Comparison of ENCODE assay signal across 8 cellular contexts in genomic region chr7:25259487-25260243, GRCh38. TPM values are rescaled to one million over a fixed set of nuclear protein-coding genes. Genes with fewer than 3 reads are reported as not detected.
DNase-seq lines count a peak whose midpoint lies in the region; ATAC-seq, FAIRE-seq and TF ChIP-seq lines count a peak whose summit lies in the region.

No MANE protein-coding gene starts in this region.

- no peak for TF ChIP-seq POLR2A in A549 (IDR thresholded peaks at IDR 0.05; ENCODE audit: low read length)

- H3K4me1 ChIP-seq in A549: no peaks in the 10 kb centered on the region

- no peak for TF ChIP-seq EP300 in A549 (IDR thresholded peaks at IDR 0.05)

- CTCF ChIA-PET in A549 (lab: Yijun Ruan, JAX): interaction anchor here (0.6 to 7.2 kb wide), 34 partner anchors 9 to 771 kb away, joined by 3 to 84 read pairs (median 4); no protein-coding TSS in a partner anchor

- ATAC-seq in A549 (peak; percentile 84 to 95), GM18511 (IDR thresholded peaks at IDR 0.05; ENCODE audit: unreplicated experiment) (peak; percentile 85), HG03521 (IDR thresholded peaks at IDR 0.05; ENCODE audit: unreplicated experiment) (peak; percentile 75)

- POLR2A ChIA-PET in A549 (lab: Yijun Ruan, JAX): no interaction called here

- WGBS in A549 (ENCODE audit: missing lambda C conversion rate): 21% methylated on average over 13 of the region's 13 CpGs

- TF ChIP-seq RAD21 in A549 (conservative IDR thresholded peaks at IDR 0.05 in 1 of 2, IDR thresholded peaks at IDR 0.05 in 1 of 2): peak; percentile 86 to 90

- TF ChIP-seq CTCF in A549 (IDR thresholded peaks at IDR 0.05): peak; percentile 88

- no peaks in the 10 kb centered on the region for H3K9me3 ChIP-seq in A549

- no peak overlapping the region for H3K4me3 ChIP-seq in A549

- FAIRE-seq in A549 (lab: Jason Lieb, UNC): peak; percentile 77

- H3K27ac ChIP-seq in A549: no peak overlapping the region

- H3K4me2 ChIP-seq in A549: peak overlapping the region; percentile 37

- peak; percentile 38 to 76 for DNase-seq in A549 (ENCODE audit: low read depth in 1 of 2, low spot score in 1 of 2)
- DNase-seq in NCI-H69 (lab: John Stamatoyannopoulos, UW): peak; percentile 80
- DNase-seq in activated CD4-positive, alpha-beta T cell treated with anti-CD3 and anti-CD28 coated beads, Interleukin-2, amount 50 U/mL, for 4 hours: peak; percentile 57 to 58
- peak; percentile 58 to 73 for DNase-seq in dermis microvascular lymphatic vessel endothelial cell (ENCODE audit: low read depth in 2 of 2)
- DNase-seq in lung microvascular endothelial cell (ENCODE audit: low read depth in 2 of 2): peak; percentile 71 to 81
- DNase-seq in stimulated activated CD8-positive, alpha-beta memory T cell treated with anti-CD3 and anti-CD28 coated beads, Interleukin-15, amount 100 ng/mL, for 1 hour (ENCODE audit: low read depth): peak; percentile 24

TF ChIP-seq in A549, 52 proteins besides CTCF, POLR2A, EP300 and RAD21:
- TF ChIP-seq REST (IDR thresholded peaks at IDR 0.05) (no peak), SMC3 (IDR thresholded peaks at IDR 0.05) (peak; percentile 86), HOXA7 (CRISPR knock-in tag; IDR thresholded peaks at IDR 0.05) (no peak), ELK1 (IDR thresholded peaks at IDR 0.05; ENCODE audit: low read depth, low read length) (no peak)
TF ChIP-seq in A549: peak in this region for 1.

RNA-seq across cellular contexts. Expression of gene NPVF, which starts 31.4 kb away (rescaled TPM):
- polyA plus RNA-seq in A549 (2011; rRNA removed) (not detected in 2 replicates), A549 (2017; fragmentation: RNase III; extraction: RNeasy Plus Mini Kit Qiagen cat#74134 plus additional on column Dnase treatment) (not detected in 3 replicates)
- polyA plus RNA-seq in A549 (2012; cell fraction: cytosol; rRNA removed): not detected in 2 replicates
- not detected in 2 replicates for polyA plus RNA-seq in A549 (2012; cell fraction: nucleus; rRNA removed)
- polyA minus RNA-seq in A549 (2011; rRNA and poly(A)+ RNA removed): not detected in 2 replicates
- total RNA-seq in dermis microvascular lymphatic vessel endothelial cell (not detected in 2 replicates), lung microvascular endothelial cell (not detected in 2 replicates)

Comparison
In these comparisons a context has a peak if more than half of its experiments do, and no peak if none do; other contexts are left out.
1. DNase-seq: peak in every context shown above with its lines; median percentile 80 in NCI-H69; 76 in lung microvascular endothelial cell; 66 in dermis microvascular lymphatic vessel endothelial cell; 58 in activated CD4-positive, alpha-beta T cell treated with anti-CD3 and anti-CD28 coated beads, Interleukin-2, amount 50 U/mL, for 4 hours; 57 in A549; 24 in stimulated activated CD8-positive, alpha-beta memory T cell treated with anti-CD3 and anti-CD28 coated beads, Interleukin-15, amount 100 ng/mL, for 1 hour.